12 cellular contexts compared by ENCODE assay signal in genomic region chr10:132606031-132606491, GRCh38.
"Had no signal": no experiment of that assay in that cellular context is flagged by ENCODE, and none has a peak within 500 bp of the region (broad histone marks: within the 10 kb centered on the region; RNA-seq: fewer than 3 reads in every experiment).

No MANE protein-coding gene starts in this region.

- H3K4me3 Mint-ChIP-seq: activated naive CD4-positive, alpha-beta T cell treated with anti-CD3 and anti-CD28 coated beads, Interleukin-2, amount 50 U/mL, for 24 hours; activated T-helper 17 cell treated with anti-CD3 and anti-CD28 coated beads, Interleukin-2, amount 50 U/mL, for 72 hours; natural killer cell had no signal

- H3K27ac ChIP-seq: heart left ventricle, lower lobe of right lung, transverse colon had no signal

- H3K27ac Mint-ChIP-seq: activated T-helper 17 cell treated with anti-CD3 and anti-CD28 coated beads, Interleukin-2, amount 50 U/mL, for 72 hours; natural killer cell had no signal

- ATAC-seq: activated T-helper 17 cell treated with anti-CD3 and anti-CD28 coated beads, Interleukin-2, amount 50 U/mL, for 72 hours had no signal

- H3K9ac ChIP-seq: SK-N-SH had no signal

- H3K4me3 ChIP-seq: lower lobe of right lung, transverse colon had no signal

- H3K9me3 Mint-ChIP-seq: activated T-helper 17 cell treated with anti-CD3 and anti-CD28 coated beads, Interleukin-2, amount 50 U/mL, for 72 hours had no signal

- DNase-seq: activated CD4-positive, alpha-beta T cell treated with anti-CD3 and anti-CD28 coated beads for 4 hours; activated CD8-positive, alpha-beta memory T cell treated with anti-CD3 and anti-CD28 coated beads for 24 hours; activated T-cell treated with anti-CD3 and anti-CD28 coated beads for 4 hours; lower lobe of right lung; natural killer cell; occipital lobe; stimulated activated CD4-positive, alpha-beta T cell treated with anti-CD3 and anti-CD28 coated beads, Interleukin-4, amount 100 ng/mL, for 4 hours; transverse colon had no signal

- H3K36me3 ChIP-seq: heart left ventricle, lower lobe of right lung, transverse colon had no signal

- H3K27me3 ChIP-seq: heart left ventricle, transverse colon had no signal

- H3K27me3 Mint-ChIP-seq: activated naive CD4-positive, alpha-beta T cell treated with anti-CD3 and anti-CD28 coated beads, Interleukin-2, amount 50 U/mL, for 24 hours; activated T-helper 17 cell treated with anti-CD3 and anti-CD28 coated beads, Interleukin-2, amount 50 U/mL, for 72 hours had no signal

- H3K9me3 ChIP-seq: lower lobe of right lung, SK-N-SH, transverse colon had no signal

- H3K4me2 ChIP-seq: SK-N-SH had no signal
